In the genomic region with DNA sequence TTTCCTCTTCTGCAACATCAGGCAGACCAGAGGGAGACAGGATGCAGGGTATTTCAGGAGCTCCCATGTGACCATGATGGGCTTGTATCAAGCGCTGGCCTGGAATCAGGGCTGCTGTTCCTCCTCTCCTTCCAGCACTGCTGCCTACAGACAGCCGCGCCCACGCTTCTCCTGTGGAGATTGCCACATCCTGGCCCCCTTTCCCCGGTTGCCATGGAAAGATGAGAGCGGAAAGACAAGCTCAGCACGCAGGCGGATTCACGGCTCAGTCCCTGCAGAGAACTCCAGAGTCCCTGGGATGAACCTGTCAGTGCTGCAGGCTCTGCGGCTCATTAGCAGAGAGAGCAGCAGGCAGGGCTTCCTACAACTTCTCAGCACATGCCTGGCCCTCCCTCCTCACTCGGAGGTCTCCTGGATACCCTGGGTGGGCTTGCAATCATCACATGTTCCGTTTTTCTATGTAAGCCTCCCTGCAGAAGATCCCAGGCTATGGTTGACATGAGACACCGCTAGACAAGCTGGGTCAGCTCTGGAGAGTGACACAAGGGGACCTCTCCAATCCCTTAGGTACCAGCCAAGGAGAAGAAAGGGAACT, we compare ENCODE assay signal across 22 cellular contexts.
DNase-seq lines count a peak whose midpoint lies in the region; ATAC-seq, FAIRE-seq and TF ChIP-seq lines count a peak whose summit lies in the region.
"Had no signal": no experiment of that assay in that cellular context is flagged by ENCODE, and none has a peak within 500 bp of the region (broad histone marks: within the 10 kb centered on the region; RNA-seq: fewer than 3 reads in every experiment).

No MANE protein-coding gene starts in this region.

- ATAC-seq in GM21825 (IDR thresholded peaks at IDR 0.05; ENCODE audit: unreplicated experiment) = no peak
- ATAC-seq: activated CD8-positive, alpha-beta T cell treated with anti-CD3 and anti-CD28 coated beads for 36 hours; gastrocnemius medialis; natural killer cell treated with Interleukin-12 subunit alpha and Interleukin-12 subunit beta and Interleukin-15 and Interleukin-18, amount 100 ng/mL, for 72 hours had no signal

- H3K79me1 ChIP-seq in H1 (ENCODE audit: low read depth, low read length) (no peaks in the 10 kb centered on the region), neuronal stem cell (ENCODE audit: low read depth, low read length) (no peaks in the 10 kb centered on the region)

- H3K4me1 Mint-ChIP-seq in neural progenitor cell = peaks cover 22% of the 10 kb centered on the region

- H2BK12ac ChIP-seq in H1 (ENCODE audit: low read depth, low read length) (no peak overlapping the region), neuronal stem cell (ENCODE audit: low read length) (no peak overlapping the region)

- CTCF ChIA-PET in H1 (lab: Charles Lee; ENCODE audit: partially characterized antibody) = interaction anchor here (1.0 kb wide), 1 partner anchor 15 kb away, joined by 3 read pairs; no protein-coding TSS in a partner anchor

- no peak overlapping the region for H3K27ac Mint-ChIP-seq in neural progenitor cell
- H3K27ac Mint-ChIP-seq: activated CD8-positive, alpha-beta T cell treated with anti-CD3 and anti-CD28 coated beads for 36 hours; natural killer cell treated with Interleukin-12 subunit alpha and Interleukin-12 subunit beta and Interleukin-15 and Interleukin-18, amount 100 ng/mL, for 72 hours had no signal

- no peaks in the 10 kb centered on the region for H3K9me3 ChIP-seq in BE2C
- H3K9me3 ChIP-seq in H1 (ENCODE audit: insufficient read depth in 2 of 2, low read depth in 1 of 2, low read length in 1 of 2) = no peaks in the 10 kb centered on the region
- peaks cover 0 to 5% of the 10 kb centered on the region in 2 donors for H3K9me3 ChIP-seq in neuronal stem cell (replicated peaks in 1 of 2; ENCODE audit: control insufficient read depth in 2 of 2, insufficient read depth in 1 of 2, low read depth in 1 of 2, low read length in 2 of 2)
- no peaks in the 10 kb centered on the region for H3K9me3 ChIP-seq in neural progenitor cell (ENCODE audit: low read depth)
- H3K9me3 ChIP-seq: gastrocnemius medialis, HAP-1, sigmoid colon, testis had no signal

- H4K91ac ChIP-seq in H1 (replicated peaks; ENCODE audit: insufficient read length, low read length) (no peak overlapping the region), neuronal stem cell (ENCODE audit: low read depth, low read length, poor library complexity) (no peak overlapping the region)

- DNase-seq in BE2C (peak; percentile 71), NCI-H146 treated with DMSO at 0.1 percent for 48 hours (lab: John Stamatoyannopoulos, UW; ENCODE audit: unreplicated experiment) (peak; percentile 32), H1 (ENCODE audit: low read depth in 1 of 2, low spot score in 2 of 2) (peak in 1 of 2 experiments; percentile 17), neuronal stem cell (ENCODE audit: low spot score) (no peak), NCI-H2107 treated with DMSO at 0.1 percent for 48 hours (lab: John Stamatoyannopoulos, UW; ENCODE audit: unreplicated experiment) (no peak), NCI-H1048 (lab: John Stamatoyannopoulos, UW) (no peak), neural progenitor cell (ENCODE audit: low spot score) (no peak)
- DNase-seq: activated CD8-positive, alpha-beta T cell treated with anti-CD3 and anti-CD28 coated beads for 36 hours; AML-193; gastrocnemius medialis; NCI-H1436 treated with DMSO at 0.1 percent for 48 hours; NCI-H774; sigmoid colon; stimulated activated CD4-positive, alpha-beta T cell treated with anti-CD3 and anti-CD28 coated beads, Interleukin-4, amount 100 ng/mL, for 24 hours; stimulated activated CD8-positive, alpha-beta memory T cell treated with anti-CD3 and anti-CD28 coated beads, Interleukin-4, amount 100 ng/mL, for 48 hours; testis had no signal

- no peak for FAIRE-seq in H1 (lab: Jason Lieb, UNC)
- FAIRE-seq: colon, D721Med, RCC 7860 had no signal

- no peak for TF ChIP-seq POLR2A in H1 (IDR thresholded peaks at IDR 0.05; ENCODE audit: control extremely low read depth in 1 of 2, low read depth in 2 of 2, low read length in 2 of 2)

- H2BK120ac ChIP-seq in H1 (replicated peaks; ENCODE audit: low read depth, low read length) (no peak overlapping the region), neuronal stem cell (ENCODE audit: low read depth, low read length) (no peak overlapping the region)

- H3K23me2 ChIP-seq in H1 (ENCODE audit: low read depth, low read length) = no peaks in the 10 kb centered on the region

- H3K27me3 Mint-ChIP-seq in neural progenitor cell (ENCODE audit: insufficient read depth, low read depth) = peaks cover 11% of the 10 kb centered on the region

- H4K20me1 ChIP-seq in H1 (replicated peaks in 1 of 2; ENCODE audit: control insufficient read depth in 1 of 2, insufficient read depth in 2 of 2, low read length in 2 of 2) = no peaks in the 10 kb centered on the region
- no peaks in the 10 kb centered on the region for H4K20me1 ChIP-seq in neural progenitor cell (ENCODE audit: low read depth)

- no peak overlapping the region for H3K4me3 Mint-ChIP-seq in neural progenitor cell
- H3K4me3 Mint-ChIP-seq: activated CD8-positive, alpha-beta T cell treated with anti-CD3 and anti-CD28 coated beads for 36 hours; natural killer cell treated with Interleukin-12 subunit alpha and Interleukin-12 subunit beta and Interleukin-15 and Interleukin-18, amount 100 ng/mL, for 72 hours had no signal

- no peak overlapping the region for H3K56ac ChIP-seq in H1 (replicated peaks; ENCODE audit: insufficient read length, low read depth, low read length)

- H2AK5ac ChIP-seq in H1 (ENCODE audit: low read depth, low read length) (no peak overlapping the region), neuronal stem cell (ENCODE audit: low read depth, low read length) (no peak overlapping the region)

- peak overlapping the region; percentile 29; the same call in 1 of the 2 replicates for H4K8ac ChIP-seq in H1 (ENCODE audit: extremely low read depth, insufficient read depth, low read length)
- no peak overlapping the region for H4K8ac ChIP-seq in neuronal stem cell (ENCODE audit: low read depth, low read length)

- peaks cover 4% of the 10 kb centered on the region for H3K9me3 Mint-ChIP-seq in neural progenitor cell
- H3K9me3 Mint-ChIP-seq: activated CD8-positive, alpha-beta T cell treated with anti-CD3 and anti-CD28 coated beads for 36 hours had no signal

- H3K9ac ChIP-seq in H1 (replicated peaks in 1 of 4; ENCODE audit: extremely low read depth in 1 of 4, low read depth in 3 of 4, low read length in 3 of 4) (no peak overlapping the region), neuronal stem cell (ENCODE audit: low read depth, low read length, poor library complexity) (no peak overlapping the region), neural progenitor cell (no peak overlapping the region)

- no peak for TF ChIP-seq RAD21 in H1 (IDR thresholded peaks at IDR 0.05 in 1 of 2, conservative IDR thresholded peaks at IDR 0.05 in 1 of 2; ENCODE audit: low read depth in 2 of 2, low read length in 2 of 2)

- no peak overlapping the region for H3K23ac ChIP-seq in H1 (ENCODE audit: insufficient read length)
- H3K23ac ChIP-seq in neuronal stem cell (ENCODE audit: low read depth, low read length, poor library complexity) = peak overlapping the region; percentile 11

- H2AFZ ChIP-seq in H1 (ENCODE audit: low read length) (no peak overlapping the region), neuronal stem cell (ENCODE audit: low read length) (peak overlapping the region; percentile 83), neural progenitor cell (replicated peaks) (no peak overlapping the region)

- H3K4ac ChIP-seq in H1 (replicated peaks; ENCODE audit: insufficient read length, low read depth, low read length) (no peak overlapping the region), neuronal stem cell (ENCODE audit: low read length) (no peak overlapping the region)

- no peak overlapping the region for H3K14ac ChIP-seq in H1 (ENCODE audit: insufficient read length)
- no peak overlapping the region for H3K14ac ChIP-seq in neuronal stem cell (ENCODE audit: low read length)

- H3K36me3 Mint-ChIP-seq in neural progenitor cell = no peaks in the 10 kb centered on the region
- H3K36me3 Mint-ChIP-seq: natural killer cell treated with Interleukin-12 subunit alpha and Interleukin-12 subunit beta and Interleukin-15 and Interleukin-18, amount 100 ng/mL, for 72 hours had no signal

- H3K4me3 ChIP-seq in BE2C (ENCODE audit: low read depth, low read length) (no peak overlapping the region), H1 (ENCODE audit: extremely low read depth in 1 of 4, insufficient read depth in 2 of 4, low read depth in 3 of 4, low read length in 4 of 4) (no peak overlapping the region), neuronal stem cell (ENCODE audit: low read length in 2 of 2) (no peak overlapping the region), neural progenitor cell (no peak overlapping the region)
- H3K4me3 ChIP-seq: gastrocnemius medialis, HAP-1, sigmoid colon, testis had no signal

- no peak overlapping the region for H2BK5ac ChIP-seq in H1 (ENCODE audit: low read depth, low read length)
- H2BK5ac ChIP-seq in neuronal stem cell (ENCODE audit: low read length) = peak overlapping the region; percentile 9

- no peaks in the 10 kb centered on the region for H3K79me2 ChIP-seq in H1 (ENCODE audit: control insufficient read depth in 1 of 2, insufficient read depth in 2 of 2, low read length in 2 of 2)
- no peaks in the 10 kb centered on the region for H3K79me2 ChIP-seq in neural progenitor cell (ENCODE audit: low read depth)

- 85% methylated on average over 13 of the region's 13 CpGs; no CpG with 5 or more reads in 1 of the 2 experiments for WGBS in H1 (ENCODE audit: extremely low coverage in 1 of 2, insufficient coverage in 1 of 2, insufficient read length in 1 of 2, insufficient replicate concordance in 2 of 2, low coverage in 1 of 2, low lambda C conversion rate in 2 of 2, missing lambda C conversion rate in 1 of 2), 2 experiments
- no CpG with 5 or more reads among the region's 13 CpGs for WGBS in neuronal stem cell (ENCODE audit: extremely low coverage in 2 of 2, insufficient read length in 2 of 2, insufficient replicate concordance in 1 of 2), 2 donors

- POLR2A ChIA-PET in H1 (lab: Charles Lee; ENCODE audit: partially characterized antibody) = no interaction called here

- no peak for TF ChIP-seq EP300 in H1 (IDR thresholded peaks at IDR 0.05; ENCODE audit: borderline replicate concordance in 1 of 2, low read depth in 2 of 2, low read length in 2 of 2)

- H3K27ac ChIP-seq in H1 (ENCODE audit: low read depth, low read length) = no peak overlapping the region
- H3K27ac ChIP-seq in neuronal stem cell (replicated peaks; ENCODE audit: low read length) = no peak overlapping the region
- H3K27ac ChIP-seq in neural progenitor cell = no peak overlapping the region
- H3K27ac ChIP-seq: gastrocnemius medialis, sigmoid colon, testis had no signal

- H3K4me2 ChIP-seq in H1 (ENCODE audit: insufficient read depth in 1 of 2, low read depth in 2 of 2, low read length in 2 of 2) (no peak overlapping the region), neuronal stem cell (ENCODE audit: insufficient read depth, low read length, poor library complexity, severe bottlenecking) (no peak overlapping the region), neural progenitor cell (no peak overlapping the region)

- H3K36me3 ChIP-seq in BE2C (no peaks in the 10 kb centered on the region), H1 (ENCODE audit: control insufficient read depth in 2 of 4, insufficient read depth in 4 of 4, low read length in 3 of 4) (no peaks in the 10 kb centered on the region), neuronal stem cell (replicated peaks in 1 of 2; ENCODE audit: control insufficient read depth in 2 of 2, insufficient read depth in 2 of 2, low read length in 2 of 2) (no peaks in the 10 kb centered on the region), neural progenitor cell (no peaks in the 10 kb centered on the region)
- H3K36me3 ChIP-seq: gastrocnemius medialis, HAP-1, sigmoid colon had no signal

- H3K18ac ChIP-seq in H1 (ENCODE audit: extremely low read depth, low read length) = no peak overlapping the region
- H3K18ac ChIP-seq in neuronal stem cell (ENCODE audit: low read length) = no peak overlapping the region

- H3F3A ChIP-seq in neural progenitor cell (ENCODE audit: low read depth) = no peaks in the 10 kb centered on the region

- H2BK15ac ChIP-seq in H1 (ENCODE audit: low read length) (no peak overlapping the region), neuronal stem cell (ENCODE audit: low read length) (no peak overlapping the region)

- no peak overlapping the region for H4K5ac ChIP-seq in H1 (ENCODE audit: insufficient read length, low read depth, low read length)

- H3K27me3 ChIP-seq in BE2C (no peaks in the 10 kb centered on the region), H1 (replicated peaks in 1 of 4; ENCODE audit: control insufficient read depth in 3 of 4, extremely low read depth in 1 of 4, insufficient read depth in 3 of 4, low read length in 3 of 4) (no peaks in the 10 kb centered on the region), neuronal stem cell (ENCODE audit: control insufficient read depth in 3 of 3, insufficient read depth in 3 of 3, low read depth in 1 of 3, low read length in 3 of 3) (peaks cover 0 to 7% (median 0%) of the 10 kb centered on the region in 3 experiments), neural progenitor cell (no peaks in the 10 kb centered on the region)
- H3K27me3 ChIP-seq: gastrocnemius medialis, sigmoid colon, testis had no signal

- no peak for TF ChIP-seq CTCF in BE2C (IDR thresholded peaks at IDR 0.05; ENCODE audit: low read depth, low read length)
- TF ChIP-seq CTCF in H1 (IDR thresholded peaks at IDR 0.05; ENCODE audit: control extremely low read depth in 1 of 3, insufficient read depth in 1 of 3, low read depth in 1 of 3, low read length in 3 of 3) = no peak
- TF ChIP-seq CTCF in neural progenitor cell (IDR thresholded peaks at IDR 0.05) = no peak

- H2BK20ac ChIP-seq in H1 (ENCODE audit: low read length) = no peak overlapping the region

- H3K4me1 ChIP-seq in BE2C (peaks cover 10% of the 10 kb centered on the region), H1 (replicated peaks in 1 of 4; ENCODE audit: control insufficient read depth in 3 of 4, insufficient read depth in 4 of 4, low read length in 3 of 4) (no peaks in the 10 kb centered on the region), neuronal stem cell (ENCODE audit: control insufficient read depth in 2 of 2, insufficient read depth in 1 of 2, low read depth in 1 of 2, low read length in 2 of 2) (peaks cover 0 to 5% of the 10 kb centered on the region in 2 donors), neural progenitor cell (peaks cover 7% of the 10 kb centered on the region)
- H3K4me1 ChIP-seq: gastrocnemius medialis, HAP-1, sigmoid colon, testis had no signal

Comparison
In these comparisons a context has a peak if more than half of its experiments do, and no peak if none do; other contexts are left out.
1. DNase-seq: peak in BE2C (single experiment) and NCI-H146 treated with DMSO at 0.1 percent for 48 hours (single experiment); none in neuronal stem cell (single experiment), NCI-H2107 treated with DMSO at 0.1 percent for 48 hours (single experiment), NCI-H1048 (single experiment) and neural progenitor cell (single experiment).